ENCODE assay signal across 1 cellular context in the genomic region with DNA sequence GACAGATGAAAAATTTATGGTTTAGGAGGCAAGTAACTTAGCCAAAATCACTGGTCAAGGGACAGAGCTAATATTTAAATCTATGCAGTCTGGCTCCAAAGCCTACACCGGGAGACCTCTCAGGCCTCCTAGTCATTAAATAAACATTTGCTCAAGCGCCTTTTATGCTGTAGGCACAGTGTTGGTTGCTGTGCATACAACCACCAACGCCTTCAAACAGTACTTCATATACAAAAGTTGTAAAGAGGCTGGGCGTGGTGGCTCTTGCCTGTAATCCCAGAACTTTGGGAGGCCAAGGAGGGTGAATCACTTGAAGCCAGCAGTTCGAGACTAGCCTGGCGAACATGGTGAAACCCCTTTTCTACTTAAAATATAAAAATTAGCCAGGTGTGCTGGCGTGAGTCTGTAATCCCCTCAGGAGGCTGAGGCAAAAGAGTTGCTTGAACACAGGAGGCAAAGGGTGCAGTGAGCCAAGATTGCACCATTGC.
TF ChIP-seq lines count a peak whose summit lies in the region.

No MANE protein-coding gene starts in this region.

TF ChIP-seq in HepG2, 621 proteins besides CTCF, POLR2A, EP300 and RAD21 (continued from another document and continues in another):
- TF ChIP-seq, protein P1, sequence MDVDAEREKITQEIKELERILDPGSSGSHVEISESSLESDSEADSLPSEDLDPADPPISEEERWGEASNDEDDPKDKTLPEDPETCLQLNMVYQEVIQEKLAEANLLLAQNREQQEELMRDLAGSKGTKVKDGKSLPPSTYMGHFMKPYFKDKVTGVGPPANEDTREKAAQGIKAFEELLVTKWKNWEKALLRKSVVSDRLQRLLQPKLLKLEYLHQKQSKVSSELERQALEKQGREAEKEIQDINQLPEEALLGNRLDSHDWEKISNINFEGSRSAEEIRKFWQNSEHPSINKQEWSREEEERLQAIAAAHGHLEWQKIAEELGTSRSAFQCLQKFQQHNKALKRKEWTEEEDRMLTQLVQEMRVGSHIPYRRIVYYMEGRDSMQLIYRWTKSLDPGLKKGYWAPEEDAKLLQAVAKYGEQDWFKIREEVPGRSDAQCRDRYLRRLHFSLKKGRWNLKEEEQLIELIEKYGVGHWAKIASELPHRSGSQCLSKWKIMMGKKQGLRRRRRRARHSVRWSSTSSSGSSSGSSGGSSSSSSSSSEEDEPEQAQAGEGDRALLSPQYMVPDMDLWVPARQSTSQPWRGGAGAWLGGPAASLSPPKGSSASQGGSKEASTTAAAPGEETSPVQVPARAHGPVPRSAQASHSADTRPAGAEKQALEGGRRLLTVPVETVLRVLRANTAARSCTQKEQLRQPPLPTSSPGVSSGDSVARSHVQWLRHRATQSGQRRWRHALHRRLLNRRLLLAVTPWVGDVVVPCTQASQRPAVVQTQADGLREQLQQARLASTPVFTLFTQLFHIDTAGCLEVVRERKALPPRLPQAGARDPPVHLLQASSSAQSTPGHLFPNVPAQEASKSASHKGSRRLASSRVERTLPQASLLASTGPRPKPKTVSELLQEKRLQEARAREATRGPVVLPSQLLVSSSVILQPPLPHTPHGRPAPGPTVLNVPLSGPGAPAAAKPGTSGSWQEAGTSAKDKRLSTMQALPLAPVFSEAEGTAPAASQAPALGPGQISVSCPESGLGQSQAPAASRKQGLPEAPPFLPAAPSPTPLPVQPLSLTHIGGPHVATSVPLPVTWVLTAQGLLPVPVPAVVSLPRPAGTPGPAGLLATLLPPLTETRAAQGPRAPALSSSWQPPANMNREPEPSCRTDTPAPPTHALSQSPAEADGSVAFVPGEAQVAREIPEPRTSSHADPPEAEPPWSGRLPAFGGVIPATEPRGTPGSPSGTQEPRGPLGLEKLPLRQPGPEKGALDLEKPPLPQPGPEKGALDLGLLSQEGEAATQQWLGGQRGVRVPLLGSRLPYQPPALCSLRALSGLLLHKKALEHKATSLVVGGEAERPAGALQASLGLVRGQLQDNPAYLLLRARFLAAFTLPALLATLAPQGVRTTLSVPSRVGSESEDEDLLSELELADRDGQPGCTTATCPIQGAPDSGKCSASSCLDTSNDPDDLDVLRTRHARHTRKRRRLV (CRISPR knock-in tag; IDR thresholded peaks at IDR 0.05): no peak
- TF ChIP-seq, protein P2, sequence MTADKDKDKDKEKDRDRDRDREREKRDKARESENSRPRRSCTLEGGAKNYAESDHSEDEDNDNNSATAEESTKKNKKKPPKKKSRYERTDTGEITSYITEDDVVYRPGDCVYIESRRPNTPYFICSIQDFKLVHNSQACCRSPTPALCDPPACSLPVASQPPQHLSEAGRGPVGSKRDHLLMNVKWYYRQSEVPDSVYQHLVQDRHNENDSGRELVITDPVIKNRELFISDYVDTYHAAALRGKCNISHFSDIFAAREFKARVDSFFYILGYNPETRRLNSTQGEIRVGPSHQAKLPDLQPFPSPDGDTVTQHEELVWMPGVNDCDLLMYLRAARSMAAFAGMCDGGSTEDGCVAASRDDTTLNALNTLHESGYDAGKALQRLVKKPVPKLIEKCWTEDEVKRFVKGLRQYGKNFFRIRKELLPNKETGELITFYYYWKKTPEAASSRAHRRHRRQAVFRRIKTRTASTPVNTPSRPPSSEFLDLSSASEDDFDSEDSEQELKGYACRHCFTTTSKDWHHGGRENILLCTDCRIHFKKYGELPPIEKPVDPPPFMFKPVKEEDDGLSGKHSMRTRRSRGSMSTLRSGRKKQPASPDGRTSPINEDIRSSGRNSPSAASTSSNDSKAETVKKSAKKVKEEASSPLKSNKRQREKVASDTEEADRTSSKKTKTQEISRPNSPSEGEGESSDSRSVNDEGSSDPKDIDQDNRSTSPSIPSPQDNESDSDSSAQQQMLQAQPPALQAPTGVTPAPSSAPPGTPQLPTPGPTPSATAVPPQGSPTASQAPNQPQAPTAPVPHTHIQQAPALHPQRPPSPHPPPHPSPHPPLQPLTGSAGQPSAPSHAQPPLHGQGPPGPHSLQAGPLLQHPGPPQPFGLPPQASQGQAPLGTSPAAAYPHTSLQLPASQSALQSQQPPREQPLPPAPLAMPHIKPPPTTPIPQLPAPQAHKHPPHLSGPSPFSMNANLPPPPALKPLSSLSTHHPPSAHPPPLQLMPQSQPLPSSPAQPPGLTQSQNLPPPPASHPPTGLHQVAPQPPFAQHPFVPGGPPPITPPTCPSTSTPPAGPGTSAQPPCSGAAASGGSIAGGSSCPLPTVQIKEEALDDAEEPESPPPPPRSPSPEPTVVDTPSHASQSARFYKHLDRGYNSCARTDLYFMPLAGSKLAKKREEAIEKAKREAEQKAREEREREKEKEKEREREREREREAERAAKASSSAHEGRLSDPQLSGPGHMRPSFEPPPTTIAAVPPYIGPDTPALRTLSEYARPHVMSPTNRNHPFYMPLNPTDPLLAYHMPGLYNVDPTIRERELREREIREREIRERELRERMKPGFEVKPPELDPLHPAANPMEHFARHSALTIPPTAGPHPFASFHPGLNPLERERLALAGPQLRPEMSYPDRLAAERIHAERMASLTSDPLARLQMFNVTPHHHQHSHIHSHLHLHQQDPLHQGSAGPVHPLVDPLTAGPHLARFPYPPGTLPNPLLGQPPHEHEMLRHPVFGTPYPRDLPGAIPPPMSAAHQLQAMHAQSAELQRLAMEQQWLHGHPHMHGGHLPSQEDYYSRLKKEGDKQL (CRISPR knock-in tag; IDR thresholded peaks at IDR 0.05; ENCODE audit: low read depth): peak; percentile 73; the same call in 1 of the 2 replicates
- TF ChIP-seq, protein P3, sequence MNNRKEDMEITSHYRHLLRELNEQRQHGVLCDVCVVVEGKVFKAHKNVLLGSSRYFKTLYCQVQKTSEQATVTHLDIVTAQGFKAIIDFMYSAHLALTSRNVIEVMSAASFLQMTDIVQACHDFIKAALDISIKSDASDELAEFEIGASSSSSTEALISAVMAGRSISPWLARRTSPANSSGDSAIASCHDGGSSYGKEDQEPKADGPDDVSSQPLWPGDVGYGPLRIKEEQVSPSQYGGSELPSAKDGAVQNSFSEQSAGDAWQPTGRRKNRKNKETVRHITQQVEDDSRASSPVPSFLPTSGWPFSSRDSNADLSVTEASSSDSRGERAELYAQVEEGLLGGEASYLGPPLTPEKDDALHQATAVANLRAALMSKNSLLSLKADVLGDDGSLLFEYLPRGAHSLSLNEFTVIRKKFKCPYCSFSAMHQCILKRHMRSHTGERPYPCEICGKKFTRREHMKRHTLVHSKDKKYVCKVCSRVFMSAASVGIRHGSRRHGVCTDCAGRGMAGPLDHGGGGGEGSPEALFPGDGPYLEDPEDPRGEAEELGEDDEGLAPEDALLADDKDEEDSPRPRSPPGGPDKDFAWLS (CRISPR knock-in tag; IDR thresholded peaks at IDR 0.05; ENCODE audit: borderline replicate concordance): no peak
- TF ChIP-seq CBFB (CRISPR knock-in tag; IDR thresholded peaks at IDR 0.05) (0 out of 2 replicates have a peak, but pooled peaks have one; percentile 24), SP4 (CRISPR knock-in tag; IDR thresholded peaks at IDR 0.05) (no peak), ZNF235 (CRISPR knock-in tag; IDR thresholded peaks at IDR 0.05; ENCODE audit: borderline replicate concordance) (no peak), CEBPG (CRISPR knock-in tag; IDR thresholded peaks at IDR 0.05) (peak; percentile 23; the same call in 1 of the 2 replicates), NCOA2 (CRISPR knock-in tag; IDR thresholded peaks at IDR 0.05) (no peak), SMAD9 (CRISPR knock-in tag; IDR thresholded peaks at IDR 0.05) (no peak), FOXA3 (CRISPR knock-in tag; IDR thresholded peaks at IDR 0.05) (peak; percentile 51), TBX3 (IDR thresholded peaks at IDR 0.05; ENCODE audit: borderline replicate concordance) (peak; percentile 80; the same call in 1 of the 2 replicates), POGZ (CRISPR knock-in tag; IDR thresholded peaks at IDR 0.05) (peak; percentile 41; the same call in 1 of the 2 replicates), ZFYVE20 (CRISPR knock-in tag; IDR thresholded peaks at IDR 0.05; ENCODE audit: borderline replicate concordance, low read depth) (no peak), ZNF121 (CRISPR knock-in tag; IDR thresholded peaks at IDR 0.05) (no peak), MTF1 (CRISPR knock-in tag; IDR thresholded peaks at IDR 0.05) (no peak), FOXP1 (IDR thresholded peaks at IDR 0.05) (no peak), FOXP1 (CRISPR knock-in tag; IDR thresholded peaks at IDR 0.05) (0 out of 2 replicates have a peak, but pooled peaks have one; percentile 38), U2AF1 (optimal IDR thresholded peaks at IDR 0.05; ENCODE audit: low read depth, low read length) (no peak), SIN3B (IDR thresholded peaks at IDR 0.05; ENCODE audit: low read length) (no peak), RCOR2 (CRISPR knock-in tag; IDR thresholded peaks at IDR 0.05) (peak; percentile 52; the same call in 1 of the 2 replicates), EHMT2 (IDR thresholded peaks at IDR 0.05; ENCODE audit: borderline replicate concordance, low read depth, low read length) (peak; percentile 57; the same call in 1 of the 2 replicates), FOSL2 (CRISPR knock-in tag; IDR thresholded peaks at IDR 0.05) (peak; percentile 79)
- TF ChIP-seq, protein P4, sequence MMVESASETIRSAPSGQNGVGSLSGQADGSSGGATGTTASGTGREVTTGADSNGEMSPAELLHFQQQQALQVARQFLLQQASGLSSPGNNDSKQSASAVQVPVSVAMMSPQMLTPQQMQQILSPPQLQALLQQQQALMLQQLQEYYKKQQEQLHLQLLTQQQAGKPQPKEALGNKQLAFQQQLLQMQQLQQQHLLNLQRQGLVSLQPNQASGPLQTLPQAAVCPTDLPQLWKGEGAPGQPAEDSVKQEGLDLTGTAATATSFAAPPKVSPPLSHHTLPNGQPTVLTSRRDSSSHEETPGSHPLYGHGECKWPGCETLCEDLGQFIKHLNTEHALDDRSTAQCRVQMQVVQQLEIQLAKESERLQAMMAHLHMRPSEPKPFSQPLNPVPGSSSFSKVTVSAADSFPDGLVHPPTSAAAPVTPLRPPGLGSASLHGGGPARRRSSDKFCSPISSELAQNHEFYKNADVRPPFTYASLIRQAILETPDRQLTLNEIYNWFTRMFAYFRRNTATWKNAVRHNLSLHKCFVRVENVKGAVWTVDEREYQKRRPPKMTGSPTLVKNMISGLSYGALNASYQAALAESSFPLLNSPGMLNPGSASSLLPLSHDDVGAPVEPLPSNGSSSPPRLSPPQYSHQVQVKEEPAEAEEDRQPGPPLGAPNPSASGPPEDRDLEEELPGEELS (CRISPR knock-in tag; IDR thresholded peaks at IDR 0.05): peak; percentile 49
- TF ChIP-seq, protein P5, sequence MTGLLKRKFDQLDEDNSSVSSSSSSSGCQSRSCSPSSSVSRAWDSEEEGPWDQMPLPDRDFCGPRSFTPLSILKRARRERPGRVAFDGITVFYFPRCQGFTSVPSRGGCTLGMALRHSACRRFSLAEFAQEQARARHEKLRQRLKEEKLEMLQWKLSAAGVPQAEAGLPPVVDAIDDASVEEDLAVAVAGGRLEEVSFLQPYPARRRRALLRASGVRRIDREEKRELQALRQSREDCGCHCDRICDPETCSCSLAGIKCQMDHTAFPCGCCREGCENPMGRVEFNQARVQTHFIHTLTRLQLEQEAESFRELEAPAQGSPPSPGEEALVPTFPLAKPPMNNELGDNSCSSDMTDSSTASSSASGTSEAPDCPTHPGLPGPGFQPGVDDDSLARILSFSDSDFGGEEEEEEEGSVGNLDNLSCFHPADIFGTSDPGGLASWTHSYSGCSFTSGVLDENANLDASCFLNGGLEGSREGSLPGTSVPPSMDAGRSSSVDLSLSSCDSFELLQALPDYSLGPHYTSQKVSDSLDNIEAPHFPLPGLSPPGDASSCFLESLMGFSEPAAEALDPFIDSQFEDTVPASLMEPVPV (CRISPR knock-in tag; IDR thresholded peaks at IDR 0.05): no peak
- TF ChIP-seq, protein P6, sequence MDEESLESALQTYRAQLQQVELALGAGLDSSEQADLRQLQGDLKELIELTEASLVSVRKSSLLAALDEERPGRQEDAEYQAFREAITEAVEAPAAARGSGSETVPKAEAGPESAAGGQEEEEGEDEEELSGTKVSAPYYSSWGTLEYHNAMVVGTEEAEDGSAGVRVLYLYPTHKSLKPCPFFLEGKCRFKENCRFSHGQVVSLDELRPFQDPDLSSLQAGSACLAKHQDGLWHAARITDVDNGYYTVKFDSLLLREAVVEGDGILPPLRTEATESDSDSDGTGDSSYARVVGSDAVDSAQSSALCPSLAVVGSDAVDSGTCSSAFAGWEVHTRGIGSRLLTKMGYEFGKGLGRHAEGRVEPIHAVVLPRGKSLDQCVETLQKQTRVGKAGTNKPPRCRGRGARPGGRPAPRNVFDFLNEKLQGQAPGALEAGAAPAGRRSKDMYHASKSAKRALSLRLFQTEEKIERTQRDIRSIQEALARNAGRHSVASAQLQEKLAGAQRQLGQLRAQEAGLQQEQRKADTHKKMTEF (CRISPR knock-in tag; IDR thresholded peaks at IDR 0.05): 0 out of 2 replicates have a peak, but pooled peaks have one; percentile 43
- TF ChIP-seq, protein P7, sequence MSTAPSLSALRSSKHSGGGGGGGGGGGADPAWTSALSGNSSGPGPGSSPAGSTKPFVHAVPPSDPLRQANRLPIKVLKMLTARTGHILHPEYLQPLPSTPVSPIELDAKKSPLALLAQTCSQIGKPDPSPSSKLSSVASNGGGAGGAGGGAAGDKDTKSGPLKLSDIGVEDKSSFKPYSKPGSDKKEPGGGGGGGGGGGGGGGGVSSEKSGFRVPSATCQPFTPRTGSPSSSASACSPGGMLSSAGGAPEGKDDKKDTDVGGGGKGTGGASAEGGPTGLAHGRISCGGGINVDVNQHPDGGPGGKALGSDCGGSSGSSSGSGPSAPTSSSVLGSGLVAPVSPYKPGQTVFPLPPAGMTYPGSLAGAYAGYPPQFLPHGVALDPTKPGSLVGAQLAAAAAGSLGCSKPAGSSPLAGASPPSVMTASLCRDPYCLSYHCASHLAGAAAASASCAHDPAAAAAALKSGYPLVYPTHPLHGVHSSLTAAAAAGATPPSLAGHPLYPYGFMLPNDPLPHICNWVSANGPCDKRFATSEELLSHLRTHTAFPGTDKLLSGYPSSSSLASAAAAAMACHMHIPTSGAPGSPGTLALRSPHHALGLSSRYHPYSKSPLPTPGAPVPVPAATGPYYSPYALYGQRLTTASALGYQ (CRISPR knock-in tag; IDR thresholded peaks at IDR 0.05): 0 out of 2 replicates have a peak, but pooled peaks have one; percentile 53
- TF ChIP-seq, protein P8, sequence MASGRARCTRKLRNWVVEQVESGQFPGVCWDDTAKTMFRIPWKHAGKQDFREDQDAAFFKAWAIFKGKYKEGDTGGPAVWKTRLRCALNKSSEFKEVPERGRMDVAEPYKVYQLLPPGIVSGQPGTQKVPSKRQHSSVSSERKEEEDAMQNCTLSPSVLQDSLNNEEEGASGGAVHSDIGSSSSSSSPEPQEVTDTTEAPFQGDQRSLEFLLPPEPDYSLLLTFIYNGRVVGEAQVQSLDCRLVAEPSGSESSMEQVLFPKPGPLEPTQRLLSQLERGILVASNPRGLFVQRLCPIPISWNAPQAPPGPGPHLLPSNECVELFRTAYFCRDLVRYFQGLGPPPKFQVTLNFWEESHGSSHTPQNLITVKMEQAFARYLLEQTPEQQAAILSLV (CRISPR knock-in tag; IDR thresholded peaks at IDR 0.05; ENCODE audit: borderline replicate concordance): no peak
- TF ChIP-seq, protein P9, sequence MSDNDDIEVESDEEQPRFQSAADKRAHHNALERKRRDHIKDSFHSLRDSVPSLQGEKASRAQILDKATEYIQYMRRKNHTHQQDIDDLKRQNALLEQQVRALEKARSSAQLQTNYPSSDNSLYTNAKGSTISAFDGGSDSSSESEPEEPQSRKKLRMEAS (IDR thresholded peaks at IDR 0.05): 0 out of 2 replicates have a peak, but pooled peaks have one; percentile 19
